ENCODE assay signal across 22 cellular contexts in the genomic region with DNA sequence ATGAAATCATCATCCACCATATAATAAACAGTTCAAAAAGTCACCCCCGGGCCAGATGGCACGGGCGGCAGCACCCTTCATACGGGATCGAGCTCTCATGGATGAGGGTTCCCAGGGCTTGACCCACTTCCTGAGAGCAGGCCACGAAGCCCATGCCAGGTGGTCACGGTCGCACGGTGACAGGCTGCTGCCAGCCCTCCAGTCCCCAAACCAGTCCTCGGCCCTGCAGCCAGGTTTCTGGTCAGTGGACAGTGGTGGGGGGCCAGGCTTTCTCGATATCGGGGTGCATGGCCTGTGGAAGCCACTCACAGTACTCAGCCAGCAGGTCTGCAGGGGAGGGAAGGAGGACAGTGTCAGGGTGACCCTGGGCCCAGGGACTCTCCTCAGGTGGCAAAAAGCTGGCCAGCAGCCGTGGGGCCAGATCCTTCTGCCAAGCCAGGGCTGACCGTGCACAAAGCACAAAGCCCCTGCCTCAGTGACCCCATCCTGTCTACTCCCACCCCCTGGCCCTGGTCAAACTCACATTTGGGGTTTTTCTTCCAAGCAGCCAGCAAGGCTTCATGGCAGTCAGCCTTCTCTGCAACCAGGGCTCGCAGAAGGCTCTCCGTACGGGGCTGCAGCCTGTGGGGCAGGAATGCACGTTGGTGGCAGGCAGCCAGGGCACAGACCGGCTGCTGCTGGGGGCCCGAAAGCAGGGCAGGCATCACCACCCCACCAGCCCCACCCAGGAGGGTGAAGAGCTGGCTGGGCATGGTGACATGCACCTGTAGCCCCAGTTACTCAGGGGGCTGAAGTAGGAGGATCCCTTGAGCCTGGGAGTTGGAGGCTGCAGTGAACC. TPM values are rescaled to one million over a fixed set of nuclear protein-coding genes. Genes with fewer than 3 reads are reported as not detected.
DNase-seq lines count a peak whose midpoint lies in the region; ATAC-seq and TF ChIP-seq lines count a peak whose summit lies in the region.
"Had no signal": no experiment of that assay in that cellular context is flagged by ENCODE, and none has a peak within 500 bp of the region (broad histone marks: within the 10 kb centered on the region; RNA-seq: fewer than 3 reads in every experiment).

No MANE protein-coding gene starts in this region.

- H3K79me1 ChIP-seq in neuronal stem cell (ENCODE audit: low read depth, low read length) = peaks cover 6% of the 10 kb centered on the region

- H3K4me1 ChIP-seq in left ventricle myocardium inferior (peaks cover 15% of the 10 kb centered on the region), neuronal stem cell (ENCODE audit: control insufficient read depth in 2 of 2, insufficient read depth in 1 of 2, low read depth in 1 of 2, low read length in 2 of 2) (no peaks in the 10 kb centered on the region), upper lobe of left lung (no peaks in the 10 kb centered on the region)
- H3K4me1 ChIP-seq: HAP-1, SJSA1 had no signal

- no peaks in the 10 kb centered on the region for H3K27me3 Mint-ChIP-seq in activated naive CD4-positive, alpha-beta T cell treated with anti-CD3 and anti-CD28 coated beads, Interleukin-2, amount 10 ng/mL, durations not matched to agents 7 days and 5 days
- H3K27me3 Mint-ChIP-seq: B cell had no signal

- no peak overlapping the region for H3K4me3 Mint-ChIP-seq in activated naive CD4-positive, alpha-beta T cell treated with anti-CD3 and anti-CD28 coated beads, Interleukin-2, amount 10 ng/mL, durations not matched to agents 7 days and 5 days
- H3K4me3 Mint-ChIP-seq: B cell; CD4-positive, CD25-positive, alpha-beta regulatory T cell had no signal

- WGBS in neuronal stem cell (ENCODE audit: extremely low coverage in 2 of 2, insufficient read length in 2 of 2, insufficient replicate concordance in 1 of 2), 2 donors = no CpG with 5 or more reads among the region's 20 CpGs
- 89 to 93% methylated on average over 7 to 20 of the region's 20 CpGs for WGBS in upper lobe of left lung, 2 donors

- H3K14ac ChIP-seq in neuronal stem cell (ENCODE audit: low read length) = no peak overlapping the region

- H3K18ac ChIP-seq in neuronal stem cell (ENCODE audit: low read length) = peak overlapping the region; percentile 48

- intact Hi-C loops in left ventricle myocardium inferior (cut with micrococcal nuclease) = no loop called here

- H2BK15ac ChIP-seq in neuronal stem cell (ENCODE audit: low read length) = no peak overlapping the region

- H2BK120ac ChIP-seq in neuronal stem cell (ENCODE audit: low read depth, low read length) = no peak overlapping the region

- H3K4ac ChIP-seq in neuronal stem cell (ENCODE audit: low read length) = no peak overlapping the region

- H2AFZ ChIP-seq in neuronal stem cell (ENCODE audit: low read length) = no peak overlapping the region
- H2AFZ ChIP-seq: GM23248 had no signal

- peak overlapping the region; percentile 22 for H2BK12ac ChIP-seq in neuronal stem cell (ENCODE audit: low read length)

- H2BK5ac ChIP-seq in neuronal stem cell (ENCODE audit: low read length) = peak overlapping the region; percentile 13

- no peak overlapping the region for H3K27ac Mint-ChIP-seq in activated naive CD4-positive, alpha-beta T cell treated with anti-CD3 and anti-CD28 coated beads, Interleukin-2, amount 10 ng/mL, durations not matched to agents 7 days and 5 days
- H3K27ac Mint-ChIP-seq: B cell; CD4-positive, CD25-positive, alpha-beta regulatory T cell had no signal

- CTCF ChIA-PET in activated naive CD4-positive, alpha-beta T cell treated with anti-CD3 and anti-CD28 coated beads, Interleukin-2, amount 10 ng/mL, durations not matched to agents 7 days and 5 days (lab: Charles Lee) = no interaction called here

- H4K91ac ChIP-seq in neuronal stem cell (ENCODE audit: low read depth, low read length, poor library complexity) = no peak overlapping the region

- TF ChIP-seq POLR2A in upper lobe of left lung (IDR thresholded peaks at IDR 0.05) = no peak

- H3K23ac ChIP-seq in neuronal stem cell (ENCODE audit: low read depth, low read length, poor library complexity) = no peak overlapping the region

- peak overlapping the region; percentile 9 for H3K4me3 ChIP-seq in left ventricle myocardium inferior
- no peak overlapping the region for H3K4me3 ChIP-seq in neuronal stem cell (ENCODE audit: low read length in 2 of 2)
- no peak overlapping the region for H3K4me3 ChIP-seq in upper lobe of left lung
- H3K4me3 ChIP-seq: GM23248, HAP-1, SJSA1 had no signal

- H3K9me3 Mint-ChIP-seq in activated naive CD4-positive, alpha-beta T cell treated with anti-CD3 and anti-CD28 coated beads, Interleukin-2, amount 10 ng/mL, durations not matched to agents 7 days and 5 days = no peaks in the 10 kb centered on the region
- H3K9me3 Mint-ChIP-seq: CD4-positive, CD25-positive, alpha-beta regulatory T cell had no signal

- H3K9ac ChIP-seq in neuronal stem cell (ENCODE audit: low read depth, low read length, poor library complexity) = no peak overlapping the region
- H3K9ac ChIP-seq: GM23248 had no signal

- H4K8ac ChIP-seq in neuronal stem cell (ENCODE audit: low read depth, low read length) = no peak overlapping the region

- H3K4me1 Mint-ChIP-seq in activated naive CD4-positive, alpha-beta T cell treated with anti-CD3 and anti-CD28 coated beads, Interleukin-2, amount 10 ng/mL, durations not matched to agents 7 days and 5 days = no peaks in the 10 kb centered on the region
- H3K4me1 Mint-ChIP-seq: B cell; CD4-positive, CD25-positive, alpha-beta regulatory T cell had no signal

- H3K9me3 ChIP-seq in left ventricle myocardium inferior (replicated peaks) (no peaks in the 10 kb centered on the region), neuronal stem cell (replicated peaks in 1 of 2; ENCODE audit: control insufficient read depth in 2 of 2, insufficient read depth in 1 of 2, low read depth in 1 of 2, low read length in 2 of 2) (no peaks in the 10 kb centered on the region), upper lobe of left lung (no peaks in the 10 kb centered on the region)
- H3K9me3 ChIP-seq: HAP-1, SJSA1 had no signal

- in situ Hi-C loops in GM13977 (cut with MboI; ENCODE audit: low pct_unique_long_range_greater_than_20kb, low sequenced_read_pairs, unreplicated experiment) = no loop called here

- H3K4me2 ChIP-seq in neuronal stem cell (ENCODE audit: insufficient read depth, low read length, poor library complexity, severe bottlenecking) = no peak overlapping the region

- H3K27ac ChIP-seq in left ventricle myocardium inferior (replicated peaks) (peak overlapping the region; percentile 56), neuronal stem cell (replicated peaks; ENCODE audit: low read length) (no peak overlapping the region), upper lobe of left lung (no peak overlapping the region)
- H3K27ac ChIP-seq: GM23248, SJSA1 had no signal

- no peak overlapping the region for H2AK5ac ChIP-seq in neuronal stem cell (ENCODE audit: low read depth, low read length)

- H3K36me3 ChIP-seq in left ventricle myocardium inferior = peaks cover 54% of the 10 kb centered on the region
- H3K36me3 ChIP-seq in neuronal stem cell (replicated peaks in 1 of 2; ENCODE audit: control insufficient read depth in 2 of 2, insufficient read depth in 2 of 2, low read length in 2 of 2) = peaks cover 18 to 60% of the 10 kb centered on the region in 2 donors
- peaks cover 11 to 69% (median 44%) of the 10 kb centered on the region in 4 donors for H3K36me3 ChIP-seq in upper lobe of left lung

- no peak for TF ChIP-seq EP300 in upper lobe of left lung (IDR thresholded peaks at IDR 0.05)

- H3K36me3 Mint-ChIP-seq in activated naive CD4-positive, alpha-beta T cell treated with anti-CD3 and anti-CD28 coated beads, Interleukin-2, amount 10 ng/mL, durations not matched to agents 7 days and 5 days = peaks cover 28% of the 10 kb centered on the region

- H3K27me3 ChIP-seq in left ventricle myocardium inferior (ENCODE audit: low read depth) = no peaks in the 10 kb centered on the region
- no peaks in the 10 kb centered on the region for H3K27me3 ChIP-seq in neuronal stem cell (ENCODE audit: control insufficient read depth in 3 of 3, insufficient read depth in 3 of 3, low read depth in 1 of 3, low read length in 3 of 3)
- H3K27me3 ChIP-seq in upper lobe of left lung = no peaks in the 10 kb centered on the region
- H3K27me3 ChIP-seq: SJSA1 had no signal

- peak; percentile 1 for DNase-seq in AG08396 (ENCODE audit: low spot score)
- peak; percentile 1 for DNase-seq in GM13977 (ENCODE audit: low spot score)
- no peak for DNase-seq in left ventricle myocardium inferior
- DNase-seq in neuronal stem cell (ENCODE audit: low spot score) = no peak
- no peak for DNase-seq in activated naive CD4-positive, alpha-beta T cell treated with anti-CD3 and anti-CD28 coated beads, Interleukin-2, amount 10 ng/mL, durations not matched to agents 7 days and 5 days
- no peak for DNase-seq in upper lobe of left lung
- no peak for DNase-seq in NCI-H774 (lab: John Stamatoyannopoulos, UW)
- DNase-seq: CD4-positive, CD25-positive, alpha-beta regulatory T cell; COR-L47; DND-41; GM23248; KG1; NCI-H1092 treated with DMSO at 0.1 percent for 48 hours; NCI-H146; NCI-H2029; NCI-H2227 treated with DMSO at 0.1 percent for 48 hours; NCI-H510A; NCI-H748 treated with DMSO at 0.1 percent for 48 hours; NK-92 treated with Interleukin-12 subunit alpha and Interleukin-12 subunit beta, amount 100 ng/mL, for 24 hours had no signal

- no peak for TF ChIP-seq CTCF in GM13977 (IDR thresholded peaks at IDR 0.05; ENCODE audit: extremely low read depth, insufficient read depth, missing control alignments)
- no peak for TF ChIP-seq CTCF in left ventricle myocardium inferior (IDR thresholded peaks at IDR 0.05; ENCODE audit: borderline replicate concordance)
- no peak for TF ChIP-seq CTCF in upper lobe of left lung (IDR thresholded peaks at IDR 0.05)

- ATAC-seq in upper lobe of left lung (ENCODE audit: low FRiP score in 2 of 2) = no peak

RNA-seq across cellular contexts. Expression of gene UBC, which starts 33.3 kb away (rescaled TPM):
- total RNA-seq in left ventricle myocardium inferior (1,154 TPM), upper lobe of left lung (1,000 to 10,000 TPM in 5 of 6 donors, 100 to 1,000 TPM in 1; 649 to 1,729 (median 1,078) TPM)
- polyA plus RNA-seq in neuronal stem cell (2013, experiment 1 of 2) = 841 TPM
- 847 TPM for polyA plus RNA-seq in neuronal stem cell (2013, experiment 2 of 2)

RNA-seq across cellular contexts. Expression of gene DHX37, which starts 41.2 kb away (rescaled TPM):
- 5.5 TPM for total RNA-seq in left ventricle myocardium inferior
- 5.1 TPM for polyA plus RNA-seq in neuronal stem cell (2013, experiment 1 of 2)
- polyA plus RNA-seq in neuronal stem cell (2013, experiment 2 of 2) = 5.0 TPM
- total RNA-seq in upper lobe of left lung = 10 to 100 TPM in 5 of 6 donors, 1 to 10 TPM in 1; 7.5 to 28.3 (median 18.3) TPM

RNA-seq across cellular contexts. Expression of gene BRI3BP, which starts 45.7 kb away (rescaled TPM):
- total RNA-seq in left ventricle myocardium inferior (4.3 TPM), upper lobe of left lung (1 to 10 TPM; 3.1 to 8.5 (median 6.7) TPM)
- 4.2 TPM for polyA plus RNA-seq in neuronal stem cell (2013, experiment 1 of 2)
- polyA plus RNA-seq in neuronal stem cell (2013, experiment 2 of 2) = 4.2 TPM

Comparison
In these comparisons a context has a peak if more than half of its experiments do, and no peak if none do; other contexts are left out.
1. DNase-seq: peak in AG08396 (single experiment) and GM13977 (single experiment); none in left ventricle myocardium inferior (single experiment), neuronal stem cell (single experiment), activated naive CD4-positive, alpha-beta T cell treated with anti-CD3 and anti-CD28 coated beads, Interleukin-2, amount 10 ng/mL, durations not matched to agents 7 days and 5 days (single experiment), upper lobe of left lung (0 of 2) and NCI-H774 (single experiment).